In the genomic region with DNA sequence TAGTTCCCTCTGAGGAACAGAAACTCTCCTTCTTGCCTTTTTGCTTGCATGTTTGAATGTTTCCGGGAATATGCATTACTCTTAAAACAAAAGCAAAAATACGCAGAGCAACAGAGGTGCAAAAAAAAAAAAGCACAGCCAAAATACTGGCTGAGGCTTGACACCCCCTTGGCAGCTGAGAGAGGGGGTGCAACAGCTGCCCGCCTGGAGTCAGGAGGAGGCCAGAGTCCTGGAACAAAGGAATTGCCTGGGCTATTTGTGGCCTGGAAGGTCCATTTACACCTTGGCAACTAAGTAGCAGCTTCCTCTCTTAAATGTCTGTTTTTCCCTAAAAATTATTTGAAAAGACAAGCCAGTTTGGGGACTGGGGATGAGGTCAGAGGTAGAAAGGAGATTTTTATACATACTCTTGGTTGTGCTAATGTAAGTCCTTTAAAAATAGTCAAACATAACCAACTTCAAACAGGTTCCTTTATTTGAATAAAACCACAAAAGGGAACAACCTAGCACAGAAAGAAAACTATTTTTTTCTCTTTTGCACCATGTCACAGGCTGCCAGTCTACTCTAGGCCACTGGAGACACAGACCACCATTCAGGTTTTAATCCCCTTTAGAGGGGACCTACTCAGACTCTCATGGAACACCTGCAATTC, we compare ENCODE assay signal across 9 cellular contexts. TPM values are rescaled to one million over a fixed set of nuclear protein-coding genes. Genes with fewer than 3 reads are reported as not detected.
DNase-seq lines count a peak whose midpoint lies in the region; ATAC-seq and FAIRE-seq lines count a peak whose summit lies in the region.
"Had no signal": no experiment of that assay in that cellular context is flagged by ENCODE, and none has a peak within 500 bp of the region (broad histone marks: within the 10 kb centered on the region; RNA-seq: fewer than 3 reads in every experiment).

No MANE protein-coding gene starts in this region.

- H3K4me3 Mint-ChIP-seq in activated T-helper 17 cell treated with anti-CD3 and anti-CD28 coated beads, Interleukin-2, amount 50 U/mL, for 72 hours, result peak overlapping the region; percentile 54

- no peak overlapping the region for H2BK12ac ChIP-seq in neuronal stem cell (ENCODE audit: low read length)

- H3K4me2 ChIP-seq in neuronal stem cell (ENCODE audit: insufficient read depth, low read length, poor library complexity, severe bottlenecking), result no peak overlapping the region

- H3K14ac ChIP-seq in neuronal stem cell (ENCODE audit: low read length), result no peak overlapping the region

- no peak overlapping the region for H3K9ac ChIP-seq in neuronal stem cell (ENCODE audit: low read depth, low read length, poor library complexity)

- peak; percentile 72 for FAIRE-seq in GM19239 (lab: Jason Lieb, UNC)

- H3K4me1 ChIP-seq in neuronal stem cell (ENCODE audit: control insufficient read depth in 2 of 2, insufficient read depth in 1 of 2, low read depth in 1 of 2, low read length in 2 of 2), result peaks cover 3 to 16% of the 10 kb centered on the region in 2 donors

- whole genome bisulfite sequencing in neuronal stem cell (ENCODE audit: extremely low coverage in 2 of 2, insufficient read length in 2 of 2, insufficient replicate concordance in 1 of 2), 2 donors, result no CpG with 5 or more reads among the region's 3 CpGs

- H4K8ac ChIP-seq in neuronal stem cell (ENCODE audit: low read depth, low read length), result no peak overlapping the region

- peaks cover 69% of the 10 kb centered on the region for H3K4me1 Mint-ChIP-seq in activated T-helper 17 cell treated with anti-CD3 and anti-CD28 coated beads, Interleukin-2, amount 50 U/mL, for 72 hours

- H2AK5ac ChIP-seq in neuronal stem cell (ENCODE audit: low read depth, low read length), result no peak overlapping the region

- H2BK15ac ChIP-seq in neuronal stem cell (ENCODE audit: low read length), result no peak overlapping the region

- peaks cover 0 to under 1% of the 10 kb centered on the region in 2 donors for H3K36me3 ChIP-seq in neuronal stem cell (replicated peaks in 1 of 2; ENCODE audit: control insufficient read depth in 2 of 2, insufficient read depth in 2 of 2, low read length in 2 of 2)

- no peak overlapping the region for H3K23ac ChIP-seq in neuronal stem cell (ENCODE audit: low read depth, low read length, poor library complexity)

- H4K91ac ChIP-seq in neuronal stem cell (ENCODE audit: low read depth, low read length, poor library complexity), result no peak overlapping the region

- H3K9me3 Mint-ChIP-seq in activated T-helper 17 cell treated with anti-CD3 and anti-CD28 coated beads, Interleukin-2, amount 50 U/mL, for 72 hours, result no peaks in the 10 kb centered on the region

- no peaks in the 10 kb centered on the region for H3K27me3 Mint-ChIP-seq in activated T-helper 17 cell treated with anti-CD3 and anti-CD28 coated beads, Interleukin-2, amount 50 U/mL, for 72 hours

- no peak overlapping the region for H2BK5ac ChIP-seq in neuronal stem cell (ENCODE audit: low read length)

- no peak overlapping the region for H3K27ac ChIP-seq in neuronal stem cell (replicated peaks; ENCODE audit: low read length)
- H3K27ac ChIP-seq: VCaP had no signal

- H2AFZ ChIP-seq in neuronal stem cell (ENCODE audit: low read length), result no peak overlapping the region

- H3K27ac Mint-ChIP-seq in activated T-helper 17 cell treated with anti-CD3 and anti-CD28 coated beads, Interleukin-2, amount 50 U/mL, for 72 hours, result peak overlapping the region; percentile 70

- no peaks in the 10 kb centered on the region for H3K36me3 Mint-ChIP-seq in activated T-helper 17 cell treated with anti-CD3 and anti-CD28 coated beads, Interleukin-2, amount 50 U/mL, for 72 hours (ENCODE audit: low read depth)

- DNase-seq in CD1c-positive myeloid dendritic cell (ENCODE audit: extremely low spot score) (peak; percentile 58), GM19239 (ENCODE audit: insufficient read length, low spot score) (no peak), anterior cingulate cortex (lab: John Stamatoyannopoulos, UW) (no peak), neuronal stem cell (ENCODE audit: low spot score) (no peak)
- DNase-seq in stimulated activated CD4-positive, alpha-beta T cell treated with anti-CD3 and anti-CD28 coated beads, Interleukin-12 subunit alpha, Interleukin-12 subunit beta, amount 100 ng/mL, for 4 hours, result no peak

- H3K18ac ChIP-seq in neuronal stem cell (ENCODE audit: low read length), result no peak overlapping the region

- no peak overlapping the region for H3K4ac ChIP-seq in neuronal stem cell (ENCODE audit: low read length)

- peaks cover 9% of the 10 kb centered on the region for H3K79me1 ChIP-seq in neuronal stem cell (ENCODE audit: low read depth, low read length)

- no peaks in the 10 kb centered on the region for H3K27me3 ChIP-seq in neuronal stem cell (ENCODE audit: control insufficient read depth in 3 of 3, insufficient read depth in 3 of 3, low read depth in 1 of 3, low read length in 3 of 3)

- no peak overlapping the region for H2BK120ac ChIP-seq in neuronal stem cell (ENCODE audit: low read depth, low read length)

- H3K4me3 ChIP-seq in neuronal stem cell (ENCODE audit: low read length in 2 of 2), result no peak overlapping the region

- ATAC-seq in HG03139 (IDR thresholded peaks at IDR 0.05; ENCODE audit: unreplicated experiment) (peak; percentile 54), HG02970 (IDR thresholded peaks at IDR 0.05; ENCODE audit: low FRiP score, unreplicated experiment) (no peak)
- ATAC-seq in activated T-helper 17 cell treated with anti-CD3 and anti-CD28 coated beads, Interleukin-2, amount 50 U/mL, for 72 hours (replicated peaks), result peak; percentile 46

- H3K9me3 ChIP-seq in neuronal stem cell (replicated peaks in 1 of 2; ENCODE audit: control insufficient read depth in 2 of 2, insufficient read depth in 1 of 2, low read depth in 1 of 2, low read length in 2 of 2), result no peaks in the 10 kb centered on the region

RNA-seq across cellular contexts. Expression of gene USP7, which starts 19.5 kb away (rescaled TPM):
- 100 to 1,000 TPM; 157 to 181 TPM for total RNA-seq in activated T-helper 17 cell treated with anti-CD3 and anti-CD28 coated beads, Interleukin-2, amount 50 U/mL, for 72 hours
- polyA plus RNA-seq in neuronal stem cell (2013, experiment 1 of 2), result 54.4 TPM
- polyA plus RNA-seq in neuronal stem cell (2013, experiment 2 of 2), result 53.1 TPM
